In genomic region chr14:22973217-22974032, GRCh38 we compare ENCODE assay signal across 8 cellular contexts. TPM values are rescaled to one million over a fixed set of nuclear protein-coding genes. Genes with fewer than 3 reads are reported as not detected.
DNase-seq lines count a peak whose midpoint lies in the region; ATAC-seq, FAIRE-seq and TF ChIP-seq lines count a peak whose summit lies in the region.

No MANE protein-coding gene starts in this region.

- H3K27ac ChIP-seq in Peyer's patch: no peak overlapping the region
- no peak overlapping the region for H3K27ac ChIP-seq in GM12878 (ENCODE audit: control insufficient read depth, insufficient read depth)

- no TSS peak for BruUV-seq in GM12878 (replicated peaks; lab: Mats Ljungman, UMichigan)

- TF ChIP-seq POLR2A in Peyer's patch (IDR thresholded peaks at IDR 0.05) (no peak), GM12878 (IDR thresholded peaks at IDR 0.05; ENCODE audit: low read depth, low read length) (no peak)

- FAIRE-seq in GM12878 (lab: Jason Lieb, UNC) (peak; percentile 96), islet of Langerhans (lab: Jason Lieb, UNC) (peak; percentile 49)

- no peaks in the 10 kb centered on the region for H4K20me1 ChIP-seq in GM12878 (ENCODE audit: control insufficient read depth, insufficient read depth)

- no peak for TF ChIP-seq EP300 in GM12878 (IDR thresholded peaks at IDR 0.05; ENCODE audit: borderline replicate concordance in 1 of 2, control insufficient read depth in 1 of 2, low read depth in 2 of 2, low read length in 2 of 2)

- H3K9me3 ChIP-seq in Peyer's patch (no peaks in the 10 kb centered on the region), GM12878 (replicated peaks; ENCODE audit: control insufficient read depth, insufficient read depth, low read length) (no peaks in the 10 kb centered on the region)

- H3K4me3 ChIP-seq in Peyer's patch (no peak overlapping the region), GM12878 (no peak overlapping the region)

- no peaks in the 10 kb centered on the region for H3K36me3 ChIP-seq in Peyer's patch
- no peaks in the 10 kb centered on the region for H3K36me3 ChIP-seq in GM12878 (ENCODE audit: control insufficient read depth in 2 of 2, insufficient read depth in 2 of 2, low read length in 1 of 2)

- CTCF ChIA-PET in GM12878 (lab: Yijun Ruan, JAX): interaction anchor here (0.6 to 13.2 kb wide), 31 partner anchors 10 to 316 kb away, joined by 3 to 370 read pairs (median 6); partner anchors contain the start of genes AJUBA, CDH24, HAUS4 and PRMT5

- SMC1A ChIA-PET in GM12878 (lab: Charles Lee; ENCODE audit: uncharacterized antibody, unreplicated experiment): interaction anchor here (0.7 to 3.2 kb wide), 16 partner anchors 9 to 584 kb away, joined by 3 to 62 read pairs (median 6); partner anchors contain the start of genes AJUBA, CDH24 and PRMT5

- intact Hi-C loops in GM12878 (cut with micrococcal nuclease; ENCODE audit: unreplicated experiment): loop anchor here (1.0 to 5.0 kb wide), 2 partner anchors 10 to 84 kb away; partner anchors contain the start of gene CDH24

- H3K79me2 ChIP-seq in GM12878 (ENCODE audit: control insufficient read depth, insufficient read depth, low read length): no peaks in the 10 kb centered on the region

- H3K27me3 ChIP-seq in Peyer's patch (no peaks in the 10 kb centered on the region), GM12878 (replicated peaks in 1 of 2; ENCODE audit: control insufficient read depth in 2 of 2, insufficient read depth in 2 of 2, low read length in 1 of 2) (no peaks in the 10 kb centered on the region)

- no peak overlapping the region for H3K9ac ChIP-seq in GM12878 (ENCODE audit: control insufficient read depth, insufficient read depth, low read length)

- TF ChIP-seq CTCF in GM20000 (IDR thresholded peaks at IDR 0.05; ENCODE audit: extremely low read depth, missing control alignments): peak; percentile 43
- peak; percentile 46 to 90 (median 83) for TF ChIP-seq CTCF in Peyer's patch (IDR thresholded peaks at IDR 0.05)
- TF ChIP-seq CTCF in GM12878 (IDR thresholded peaks at IDR 0.05 in 2 of 3, conservative IDR thresholded peaks at IDR 0.05 in 1 of 3; ENCODE audit: control insufficient read depth in 2 of 3, extremely low read depth in 1 of 3, insufficient read depth in 1 of 3, low read depth in 3 of 3, low read length in 3 of 3): peak; percentile 65 to 82 (median 70)

- in situ Hi-C loops in GM12878 (cut with MboI): no loop called here

- DNase-seq in COR-L47 (lab: John Stamatoyannopoulos, UW) (peak; percentile 16), GM20000 (ENCODE audit: low spot score) (peak; percentile 62), Peyer's patch (peak in 1 of 3 donors; percentile 80), GM12878 (ENCODE audit: low read depth, low spot score) (no peak)
- peak; percentile 19 to 29 for DNase-seq in stimulated activated CD4-positive, alpha-beta T cell treated with anti-CD3 and anti-CD28 coated beads, Interleukin-4, amount 100 ng/mL, for 4 hours

- H3K4me2 ChIP-seq in GM12878 (ENCODE audit: control insufficient read depth, insufficient read depth): no peak overlapping the region

- ATAC-seq in GM12878: peak; percentile 85
- ATAC-seq in HG02588 (IDR thresholded peaks at IDR 0.05; ENCODE audit: unreplicated experiment): no peak
- ATAC-seq in GM21529 (IDR thresholded peaks at IDR 0.05; ENCODE audit: unreplicated experiment): no peak

- peak; percentile 61 for TF ChIP-seq RAD21 in GM12878 (IDR thresholded peaks at IDR 0.05; ENCODE audit: insufficient read depth, low read depth, low read length)

- H3K4me1 ChIP-seq in Peyer's patch: peaks cover 0 to 22% (median 6%) of the 10 kb centered on the region in 4 donors
- no peaks in the 10 kb centered on the region for H3K4me1 ChIP-seq in GM12878 (ENCODE audit: control insufficient read depth, insufficient read depth, low read length)

- 36% methylated on average over 6 of the region's 6 CpGs for WGBS in GM12878 (ENCODE audit: insufficient coverage, insufficient replicate concordance, low lambda C conversion rate, missing lambda C conversion rate)

- no peak overlapping the region for H2AFZ ChIP-seq in GM12878 (ENCODE audit: control insufficient read depth, low read depth, low read length)

- RAD21 ChIA-PET in GM12878 (lab: Charles Lee; ENCODE audit: unreplicated experiment): interaction anchor here (0.8 to 8.8 kb wide), 20 partner anchors 8 to 214 kb away, joined by 3 to 110 read pairs (median 3); partner anchors contain the start of genes AJUBA, CDH24, HAUS4 and PRMT5

- POLR2A ChIA-PET in GM12878 (lab: Charles Lee): interaction anchor here (0.6 to 2.7 kb wide), 8 partner anchors 13 to 402 kb away, joined by 3 to 17 read pairs (median 3); partner anchors contain the start of gene HAUS4

RNA-seq across cellular contexts. Expression of gene AJUBA, which starts 8.9 kb away (rescaled TPM):
- 1 to 10 TPM in 3 of 4 donors, under 1 TPM in 1; 0.70 to 3.3 (median 2.4) TPM for total RNA-seq in Peyer's patch
- 4.7 and 5.9 TPM in 2 replicates for total RNA-seq in GM12878 (2013; cell fraction: nucleolus; rRNA removed)
- total RNA-seq in GM12878 (2014; rRNA removed): 0.49 and 0.51 TPM in 2 replicates
- 0.18 and 0.36 TPM in 2 replicates for total RNA-seq in GM12878 (2014; rRNA removed; fragmentation: Illumina TruSeq; extraction: Trizol)
- 0.43 and 0.90 TPM in 2 replicates for total RNA-seq in GM12878 (2021)
- polyA plus RNA-seq in GM12878 (2011; ENCODE audit: low read depth): 0.58 TPM
- 18.1 and 23.6 TPM in 2 replicates for polyA plus RNA-seq in GM12878 (2011; rRNA removed)
- polyA plus RNA-seq in GM12878 (2011; cell fraction: cytosol; rRNA removed): 13.6 and 22.2 TPM in 2 replicates
- 9.8 and 20.8 TPM in 2 replicates for polyA plus RNA-seq in GM12878 (2011; cell fraction: nucleus; rRNA removed)
- 0.80 and 0.89 TPM in 2 replicates for polyA plus RNA-seq in GM12878 (2012)
- 0.16 and 0.87 TPM in 2 replicates for polyA plus RNA-seq in GM12878 (2014; fragmentation: Illumina TruSeq; extraction: Trizol)
- polyA plus RNA-seq in GM12878 (2014; fragmentation: Nextera tagmentation; extraction: Ambion mirVana): under 1 TPM; 0.03 to 0.04 TPM
- polyA plus RNA-seq in GM12878 (2014; rRNA removed): 0.32 and 0.90 TPM in 2 replicates
- polyA plus RNA-seq in GM12878 (2016; fragmentation: Nextera tagmentation; extraction: Ambion mirVana): under 1 TPM in 1 of 2 experiments, not detected in 1; 0.15 TPM
- polyA minus RNA-seq in GM12878 (2011; rRNA and poly(A)+ RNA removed): 22.8 and 45.9 TPM in 2 replicates
- 6.5 and 7.0 TPM in 2 replicates for polyA minus RNA-seq in GM12878 (2011; cell fraction: cytosol; rRNA and poly(A)+ RNA removed)
- 6.2 and 8.2 TPM in 2 replicates for polyA minus RNA-seq in GM12878 (2011; cell fraction: nucleus; rRNA and poly(A)+ RNA removed)

RNA-seq across cellular contexts. Expression of gene HAUS4, which starts 16.5 kb away (rescaled TPM):
- total RNA-seq in Peyer's patch (100 to 1,000 TPM in 1 of 4 donors, 10 to 100 TPM in 3; 73.4 to 105 (median 83.5) TPM), GM12878 (2014; rRNA removed) (71.8 and 84.5 TPM in 2 replicates), GM12878 (2014; rRNA removed; fragmentation: Illumina TruSeq; extraction: Trizol) (57.1 and 59.5 TPM in 2 replicates), GM12878 (2021) (58.8 and 60.4 TPM in 2 replicates)
- 46.0 and 58.5 TPM in 2 replicates for total RNA-seq in GM12878 (2013; cell fraction: nucleolus; rRNA removed)
- polyA plus RNA-seq in GM12878 (2011; ENCODE audit: low read depth): 32.7 TPM
- polyA plus RNA-seq in GM12878 (2011; rRNA removed) (77.0 and 98.3 TPM in 2 replicates), GM12878 (2014; fragmentation: Illumina TruSeq; extraction: Trizol) (51.8 and 73.5 TPM in 2 replicates), GM12878 (2014; fragmentation: Nextera tagmentation; extraction: Ambion mirVana) (10 to 100 TPM; 14.9 to 33.0 TPM), GM12878 (2014; rRNA removed) (64.7 and 73.5 TPM in 2 replicates), GM12878 (2016; fragmentation: Nextera tagmentation; extraction: Ambion mirVana) (10 to 100 TPM; 49.4 to 58.2 TPM)
- 60.2 and 60.8 TPM in 2 replicates for polyA plus RNA-seq in GM12878 (2011; cell fraction: cytosol; rRNA removed)
- polyA plus RNA-seq in GM12878 (2011; cell fraction: nucleus; rRNA removed): 62.2 and 82.8 TPM in 2 replicates
- polyA plus RNA-seq in GM12878 (2012): 41.9 and 54.9 TPM in 2 replicates
- 60.3 and 76.5 TPM in 2 replicates for polyA minus RNA-seq in GM12878 (2011; rRNA and poly(A)+ RNA removed)
- 11.2 and 23.1 TPM in 2 replicates for polyA minus RNA-seq in GM12878 (2011; cell fraction: cytosol; rRNA and poly(A)+ RNA removed)
- polyA minus RNA-seq in GM12878 (2011; cell fraction: nucleus; rRNA and poly(A)+ RNA removed): 26.0 and 33.6 TPM in 2 replicates

RNA-seq across cellular contexts. Expression of gene C14orf93, which starts 36.5 kb away (rescaled TPM):
- 10 to 100 TPM; 11.0 to 34.4 (median 19.8) TPM for total RNA-seq in Peyer's patch
- 7.3 and 7.7 TPM in 2 replicates for total RNA-seq in GM12878 (2013; cell fraction: nucleolus; rRNA removed)
- 11.5 and 12.2 TPM in 2 replicates for total RNA-seq in GM12878 (2014; rRNA removed)
- total RNA-seq in GM12878 (2014; rRNA removed; fragmentation: Illumina TruSeq; extraction: Trizol): 9.8 and 10.0 TPM in 2 replicates
- 8.5 and 11.1 TPM in 2 replicates for total RNA-seq in GM12878 (2021)
- 2.8 TPM for polyA plus RNA-seq in GM12878 (2011; ENCODE audit: low read depth)
- 11.7 and 13.7 TPM in 2 replicates for polyA plus RNA-seq in GM12878 (2011; rRNA removed)
- polyA plus RNA-seq in GM12878 (2011; cell fraction: cytosol; rRNA removed): 17.2 and 18.7 TPM in 2 replicates
- 18.2 and 20.7 TPM in 2 replicates for polyA plus RNA-seq in GM12878 (2011; cell fraction: nucleus; rRNA removed)
- 4.7 and 7.5 TPM in 2 replicates for polyA plus RNA-seq in GM12878 (2012)
- 10.4 and 13.9 TPM in 2 replicates for polyA plus RNA-seq in GM12878 (2014; fragmentation: Illumina TruSeq; extraction: Trizol)
- 1 to 10 TPM; 1.8 to 2.1 TPM for polyA plus RNA-seq in GM12878 (2014; fragmentation: Nextera tagmentation; extraction: Ambion mirVana)
- polyA plus RNA-seq in GM12878 (2014; rRNA removed): 10.5 and 12.9 TPM in 2 replicates
- polyA plus RNA-seq in GM12878 (2016; fragmentation: Nextera tagmentation; extraction: Ambion mirVana): 1 to 10 TPM; 7.1 to 7.9 TPM
- 28.1 and 36.9 TPM in 2 replicates for polyA minus RNA-seq in GM12878 (2011; rRNA and poly(A)+ RNA removed)
- 3.1 and 6.5 TPM in 2 replicates for polyA minus RNA-seq in GM12878 (2011; cell fraction: cytosol; rRNA and poly(A)+ RNA removed)
- 2.4 and 4.1 TPM in 2 replicates for polyA minus RNA-seq in GM12878 (2011; cell fraction: nucleus; rRNA and poly(A)+ RNA removed)

RNA-seq across cellular contexts. Expression of gene PRMT5, which starts 44.2 kb away (rescaled TPM):
- 10 to 100 TPM; 20.5 to 41.3 (median 26.6) TPM for total RNA-seq in Peyer's patch
- total RNA-seq in GM12878 (2013; cell fraction: nucleolus; rRNA removed): 38.4 and 43.2 TPM in 2 replicates
- total RNA-seq in GM12878 (2014; rRNA removed): 96.2 and 106 TPM in 2 replicates
- 103 and 113 TPM in 2 replicates for total RNA-seq in GM12878 (2014; rRNA removed; fragmentation: Illumina TruSeq; extraction: Trizol)
- 105 and 115 TPM in 2 replicates for total RNA-seq in GM12878 (2021)
- polyA plus RNA-seq in GM12878 (2011; ENCODE audit: low read depth): 71.5 TPM
- polyA plus RNA-seq in GM12878 (2011; rRNA removed): 175 and 221 TPM in 2 replicates
- polyA plus RNA-seq in GM12878 (2011; cell fraction: cytosol; rRNA removed): 284 and 348 TPM in 2 replicates
- polyA plus RNA-seq in GM12878 (2011; cell fraction: nucleus; rRNA removed): 231 and 240 TPM in 2 replicates
- 53.0 and 76.1 TPM in 2 replicates for polyA plus RNA-seq in GM12878 (2012)
- polyA plus RNA-seq in GM12878 (2014; fragmentation: Illumina TruSeq; extraction: Trizol): 125 and 129 TPM in 2 replicates
- 10 to 100 TPM; 54.3 to 71.6 TPM for polyA plus RNA-seq in GM12878 (2014; fragmentation: Nextera tagmentation; extraction: Ambion mirVana)
- polyA plus RNA-seq in GM12878 (2014; rRNA removed): 106 and 118 TPM in 2 replicates
- polyA plus RNA-seq in GM12878 (2016; fragmentation: Nextera tagmentation; extraction: Ambion mirVana): 100 to 1,000 TPM; 175 to 195 TPM
- polyA minus RNA-seq in GM12878 (2011; rRNA and poly(A)+ RNA removed): 257 and 258 TPM in 2 replicates
- polyA minus RNA-seq in GM12878 (2011; cell fraction: cytosol; rRNA and poly(A)+ RNA removed): 104 and 113 TPM in 2 replicates
- polyA minus RNA-seq in GM12878 (2011; cell fraction: nucleus; rRNA and poly(A)+ RNA removed): 50.1 and 66.8 TPM in 2 replicates

RNA-seq across cellular contexts. Expression of gene RBM23, which starts 54.5 kb away (rescaled TPM):
- total RNA-seq in Peyer's patch: 100 to 1,000 TPM in 2 of 4 donors, 10 to 100 TPM in 2; 84.4 to 155 (median 116) TPM
- 86.0 and 99.3 TPM in 2 replicates for total RNA-seq in GM12878 (2013; cell fraction: nucleolus; rRNA removed)
- total RNA-seq in GM12878 (2014; rRNA removed): 54.0 and 63.9 TPM in 2 replicates
- 55.1 and 55.6 TPM in 2 replicates for total RNA-seq in GM12878 (2014; rRNA removed; fragmentation: Illumina TruSeq; extraction: Trizol)
- total RNA-seq in GM12878 (2021): 61.4 and 66.1 TPM in 2 replicates
- polyA plus RNA-seq in GM12878 (2011; ENCODE audit: low read depth): 38.1 TPM
- 72.6 and 75.2 TPM in 2 replicates for polyA plus RNA-seq in GM12878 (2011; rRNA removed)
- 75.3 and 79.2 TPM in 2 replicates for polyA plus RNA-seq in GM12878 (2011; cell fraction: cytosol; rRNA removed)
- polyA plus RNA-seq in GM12878 (2011; cell fraction: nucleus; rRNA removed): 84.1 and 96.7 TPM in 2 replicates
- 28.1 and 30.3 TPM in 2 replicates for polyA plus RNA-seq in GM12878 (2012)
- polyA plus RNA-seq in GM12878 (2014; fragmentation: Illumina TruSeq; extraction: Trizol): 70.4 and 72.4 TPM in 2 replicates
- polyA plus RNA-seq in GM12878 (2014; fragmentation: Nextera tagmentation; extraction: Ambion mirVana): 10 to 100 TPM; 60.7 to 65.7 TPM
- polyA plus RNA-seq in GM12878 (2014; rRNA removed): 52.9 and 55.0 TPM in 2 replicates
- 10 to 100 TPM; 60.5 to 61.9 TPM for polyA plus RNA-seq in GM12878 (2016; fragmentation: Nextera tagmentation; extraction: Ambion mirVana)
- polyA minus RNA-seq in GM12878 (2011; rRNA and poly(A)+ RNA removed): 88.0 and 92.9 TPM in 2 replicates
- 33.0 and 43.8 TPM in 2 replicates for polyA minus RNA-seq in GM12878 (2011; cell fraction: cytosol; rRNA and poly(A)+ RNA removed)
- polyA minus RNA-seq in GM12878 (2011; cell fraction: nucleus; rRNA and poly(A)+ RNA removed): 27.3 and 65.8 TPM in 2 replicates
